In genomic region chr6:14716499-14717146, GRCh38 we compare ENCODE assay signal across 24 cellular contexts.
DNase-seq lines count a peak whose midpoint lies in the region; ATAC-seq and TF ChIP-seq lines count a peak whose summit lies in the region.
"Had no signal": no experiment of that assay in that cellular context is flagged by ENCODE, and none has a peak within 500 bp of the region (broad histone marks: within the 10 kb centered on the region; RNA-seq: fewer than 3 reads in every experiment).

No MANE protein-coding gene starts in this region.

- H3K4me3 ChIP-seq in NB4 (ENCODE audit: low read depth, low read length) (no peak overlapping the region), tibial artery (no peak overlapping the region)
- H3K4me3 ChIP-seq: A549, body of pancreas, GM23248, heart left ventricle, left ventricle myocardium inferior, MG63, mucosa of descending colon, stomach, upper lobe of right lung had no signal

- H3K27ac ChIP-seq in epithelial cell of prostate (peak overlapping the region; percentile 22), tibial artery (no peak overlapping the region)
- H3K27ac ChIP-seq: A549, body of pancreas, GM23248, heart left ventricle, left ventricle myocardium inferior, stomach, upper lobe of right lung had no signal

- H3K36me3 Mint-ChIP-seq in activated CD8-positive, alpha-beta T cell treated with anti-CD3 and anti-CD28 coated beads, Interleukin-2, amount 10 ng/mL, durations not matched to agents 7 days and 5 days (ENCODE audit: low read depth) = peaks cover 5% of the 10 kb centered on the region
- no peaks in the 10 kb centered on the region for H3K36me3 Mint-ChIP-seq in activated CD8-positive, alpha-beta T cell treated with anti-CD3 and anti-CD28 coated beads for 36 hours (ENCODE audit: low read depth)
- peaks cover 3 to 11% of the 10 kb centered on the region in 2 donors for H3K36me3 Mint-ChIP-seq in stimulated activated naive B cell treated with anti-CD40 and anti-IgM and Interleukin-4, amounts not matched to agents 10 μg/mL and 1 μg/mL and 100 μg/mL, for 72 hours
- H3K36me3 Mint-ChIP-seq: T-cell had no signal

- H3K4me1 Mint-ChIP-seq in activated CD8-positive, alpha-beta T cell treated with anti-CD3 and anti-CD28 coated beads, Interleukin-2, amount 10 ng/mL, durations not matched to agents 7 days and 5 days (ENCODE audit: low read depth) = peaks cover 13% of the 10 kb centered on the region
- H3K4me1 Mint-ChIP-seq in activated CD8-positive, alpha-beta T cell treated with anti-CD3 and anti-CD28 coated beads for 36 hours (ENCODE audit: low read depth) = peaks cover 25% of the 10 kb centered on the region
- peaks cover 49 to 85% of the 10 kb centered on the region in 2 donors for H3K4me1 Mint-ChIP-seq in stimulated activated naive B cell treated with anti-CD40 and anti-IgM and Interleukin-4, amounts not matched to agents 10 μg/mL and 1 μg/mL and 100 μg/mL, for 72 hours

- H3K27ac Mint-ChIP-seq in activated CD8-positive, alpha-beta T cell treated with anti-CD3 and anti-CD28 coated beads, Interleukin-2, amount 10 ng/mL, durations not matched to agents 7 days and 5 days = peak overlapping the region; percentile 5
- no peak overlapping the region for H3K27ac Mint-ChIP-seq in activated CD8-positive, alpha-beta T cell treated with anti-CD3 and anti-CD28 coated beads for 36 hours
- peak overlapping the region; percentile 72 for H3K27ac Mint-ChIP-seq in stimulated activated naive B cell treated with anti-CD40 and anti-IgM and Interleukin-4, amounts not matched to agents 10 μg/mL and 1 μg/mL and 100 μg/mL, for 72 hours

- POLR2A ChIA-PET in activated CD8-positive, alpha-beta T cell treated with anti-CD3 and anti-CD28 coated beads, Interleukin-2, amount 10 ng/mL, durations not matched to agents 7 days and 5 days (lab: Charles Lee) = interaction anchor here (0.6 kb wide), 1 partner anchor 20 kb away, joined by 3 read pairs; no protein-coding TSS in a partner anchor
- POLR2A ChIA-PET in activated CD8-positive, alpha-beta T cell treated with anti-CD3 and anti-CD28 coated beads for 36 hours (lab: Charles Lee) = interaction anchor here (0.6 to 1.4 kb wide), 3 partner anchors 10 to 44 kb away, joined by 3 read pairs; no protein-coding TSS in a partner anchor

- no peaks in the 10 kb centered on the region for H3K36me3 ChIP-seq in tibial artery
- H3K36me3 ChIP-seq: heart left ventricle, left ventricle myocardium inferior, MG63, stomach, upper lobe of right lung had no signal

- H3K9me3 ChIP-seq in tibial artery = no peaks in the 10 kb centered on the region
- H3K9me3 ChIP-seq: A549, body of pancreas, heart left ventricle, left ventricle myocardium inferior, MG63, mucosa of descending colon, stomach, upper lobe of right lung had no signal

- no peaks in the 10 kb centered on the region for H3K4me1 ChIP-seq in tibial artery
- H3K4me1 ChIP-seq: body of pancreas had no signal

- no peaks in the 10 kb centered on the region for H3K27me3 Mint-ChIP-seq in activated CD8-positive, alpha-beta T cell treated with anti-CD3 and anti-CD28 coated beads, Interleukin-2, amount 10 ng/mL, durations not matched to agents 7 days and 5 days (ENCODE audit: low read depth)
- no peaks in the 10 kb centered on the region for H3K27me3 Mint-ChIP-seq in activated CD8-positive, alpha-beta T cell treated with anti-CD3 and anti-CD28 coated beads for 36 hours
- H3K27me3 Mint-ChIP-seq in stimulated activated naive B cell treated with anti-CD40 and anti-IgM and Interleukin-4, amounts not matched to agents 10 μg/mL and 1 μg/mL and 100 μg/mL, for 72 hours = no peaks in the 10 kb centered on the region
- H3K27me3 Mint-ChIP-seq: T-cell had no signal

- TF ChIP-seq POLR2A in NB4 (IDR thresholded peaks at IDR 0.05; ENCODE audit: extremely low read depth, insufficient read length) = no peak

- no peak overlapping the region for H3K4me3 Mint-ChIP-seq in activated CD8-positive, alpha-beta T cell treated with anti-CD3 and anti-CD28 coated beads, Interleukin-2, amount 10 ng/mL, durations not matched to agents 7 days and 5 days
- H3K4me3 Mint-ChIP-seq in activated CD8-positive, alpha-beta T cell treated with anti-CD3 and anti-CD28 coated beads for 36 hours = no peak overlapping the region
- H3K4me3 Mint-ChIP-seq in stimulated activated naive B cell treated with anti-CD40 and anti-IgM and Interleukin-4, amounts not matched to agents 10 μg/mL and 1 μg/mL and 100 μg/mL, for 72 hours = peak overlapping the region in 1 of 2 donors; percentile 21

- ATAC-seq in activated CD8-positive, alpha-beta T cell treated with anti-CD3 and anti-CD28 coated beads, Interleukin-2, amount 10 ng/mL, durations not matched to agents 7 days and 5 days = no peak
- ATAC-seq in activated CD8-positive, alpha-beta T cell treated with anti-CD3 and anti-CD28 coated beads for 36 hours = no peak
- peak; percentile 59 for ATAC-seq in stimulated activated naive B cell treated with anti-CD40 and anti-IgM and Interleukin-4, amounts not matched to agents 10 μg/mL and 1 μg/mL and 100 μg/mL, for 72 hours (replicated peaks)
- no peak for ATAC-seq in GM18511 (IDR thresholded peaks at IDR 0.05; ENCODE audit: unreplicated experiment)
- ATAC-seq: A549, body of pancreas, heart left ventricle, HepG2 had no signal

- no peak for DNase-seq in activated CD8-positive, alpha-beta T cell treated with anti-CD3 and anti-CD28 coated beads, Interleukin-2, amount 10 ng/mL, durations not matched to agents 7 days and 5 days
- no peak for DNase-seq in activated CD8-positive, alpha-beta T cell treated with anti-CD3 and anti-CD28 coated beads for 36 hours
- DNase-seq in NB4 (ENCODE audit: low read depth) (peak; percentile 31), epithelial cell of prostate (ENCODE audit: low read depth, low spot score) (peak; percentile 44), tibial artery (no peak), NCI-H1092 treated with DMSO at 0.1 percent for 48 hours (lab: John Stamatoyannopoulos, UW) (no peak)
- no peak for DNase-seq in stimulated activated naive B cell treated with anti-CD40 and anti-IgM and Interleukin-4, amounts not matched to agents 10 μg/mL and 1 μg/mL and 100 μg/mL, for 72 hours
- DNase-seq: activated CD4-positive, alpha-beta T cell treated with anti-CD3 and anti-CD28 coated beads, Interleukin-2, amount 50 U/mL, for 48 hours; body of pancreas; GM23248; heart left ventricle; left ventricle myocardium inferior; MG63; mucosa of descending colon; NCI-H1694 treated with DMSO at 0.1 percent for 48 hours; NCI-H774; SIG-M5; small intestine; stomach; upper lobe of right lung had no signal

- no peaks in the 10 kb centered on the region for H3K9me3 Mint-ChIP-seq in activated CD8-positive, alpha-beta T cell treated with anti-CD3 and anti-CD28 coated beads, Interleukin-2, amount 10 ng/mL, durations not matched to agents 7 days and 5 days (ENCODE audit: insufficient read depth)
- H3K9me3 Mint-ChIP-seq in activated CD8-positive, alpha-beta T cell treated with anti-CD3 and anti-CD28 coated beads for 36 hours = no peaks in the 10 kb centered on the region
- peaks cover 5 to 6% of the 10 kb centered on the region in 2 donors for H3K9me3 Mint-ChIP-seq in stimulated activated naive B cell treated with anti-CD40 and anti-IgM and Interleukin-4, amounts not matched to agents 10 μg/mL and 1 μg/mL and 100 μg/mL, for 72 hours

- TF ChIP-seq CTCF in activated CD8-positive, alpha-beta T cell treated with anti-CD3 and anti-CD28 coated beads for 36 hours (IDR thresholded peaks at IDR 0.05) = no peak
- TF ChIP-seq CTCF in NB4 (IDR thresholded peaks at IDR 0.05; ENCODE audit: low read depth, low read length) (no peak), tibial artery (IDR thresholded peaks at IDR 0.05) (no peak)

- CTCF ChIA-PET in activated CD8-positive, alpha-beta T cell treated with anti-CD3 and anti-CD28 coated beads, Interleukin-2, amount 10 ng/mL, durations not matched to agents 7 days and 5 days (lab: Charles Lee) = interaction anchor here (1.0 kb wide), 1 partner anchor 725 kb away, joined by 3 read pairs; no protein-coding TSS in a partner anchor
- CTCF ChIA-PET in activated CD8-positive, alpha-beta T cell treated with anti-CD3 and anti-CD28 coated beads for 36 hours (lab: Charles Lee) = interaction anchor here (1.0 to 1.2 kb wide), 3 partner anchors 9 to 19 kb away, joined by 3 read pairs; no protein-coding TSS in a partner anchor

- intact Hi-C loops in activated CD8-positive, alpha-beta T cell treated with anti-CD3 and anti-CD28 coated beads for 36 hours (cut with micrococcal nuclease) = no loop called here
- intact Hi-C loops in tibial artery (cut with DNase I; ENCODE audit: low total_unique reads) = no loop called here

- H3K27me3 ChIP-seq in tibial artery = no peaks in the 10 kb centered on the region
- H3K27me3 ChIP-seq: body of pancreas, heart left ventricle, MG63, stomach, upper lobe of right lung had no signal

Comparison
In these comparisons a context has a peak if more than half of its experiments do, and no peak if none do; other contexts are left out.
1. ATAC-seq: peak in stimulated activated naive B cell treated with anti-CD40 and anti-IgM and Interleukin-4, amounts not matched to agents 10 μg/mL and 1 μg/mL and 100 μg/mL, for 72 hours (2 of 2); none in activated CD8-positive, alpha-beta T cell treated with anti-CD3 and anti-CD28 coated beads, Interleukin-2, amount 10 ng/mL, durations not matched to agents 7 days and 5 days (single experiment), activated CD8-positive, alpha-beta T cell treated with anti-CD3 and anti-CD28 coated beads for 36 hours (single experiment) and GM18511 (single experiment).
2. DNase-seq: peak in NB4 (single experiment) and epithelial cell of prostate (single experiment); none in activated CD8-positive, alpha-beta T cell treated with anti-CD3 and anti-CD28 coated beads, Interleukin-2, amount 10 ng/mL, durations not matched to agents 7 days and 5 days (single experiment), activated CD8-positive, alpha-beta T cell treated with anti-CD3 and anti-CD28 coated beads for 36 hours (single experiment), stimulated activated naive B cell treated with anti-CD40 and anti-IgM and Interleukin-4, amounts not matched to agents 10 μg/mL and 1 μg/mL and 100 μg/mL, for 72 hours (single experiment), tibial artery (0 of 2) and NCI-H1092 treated with DMSO at 0.1 percent for 48 hours (single experiment).